In the genomic region with DNA sequence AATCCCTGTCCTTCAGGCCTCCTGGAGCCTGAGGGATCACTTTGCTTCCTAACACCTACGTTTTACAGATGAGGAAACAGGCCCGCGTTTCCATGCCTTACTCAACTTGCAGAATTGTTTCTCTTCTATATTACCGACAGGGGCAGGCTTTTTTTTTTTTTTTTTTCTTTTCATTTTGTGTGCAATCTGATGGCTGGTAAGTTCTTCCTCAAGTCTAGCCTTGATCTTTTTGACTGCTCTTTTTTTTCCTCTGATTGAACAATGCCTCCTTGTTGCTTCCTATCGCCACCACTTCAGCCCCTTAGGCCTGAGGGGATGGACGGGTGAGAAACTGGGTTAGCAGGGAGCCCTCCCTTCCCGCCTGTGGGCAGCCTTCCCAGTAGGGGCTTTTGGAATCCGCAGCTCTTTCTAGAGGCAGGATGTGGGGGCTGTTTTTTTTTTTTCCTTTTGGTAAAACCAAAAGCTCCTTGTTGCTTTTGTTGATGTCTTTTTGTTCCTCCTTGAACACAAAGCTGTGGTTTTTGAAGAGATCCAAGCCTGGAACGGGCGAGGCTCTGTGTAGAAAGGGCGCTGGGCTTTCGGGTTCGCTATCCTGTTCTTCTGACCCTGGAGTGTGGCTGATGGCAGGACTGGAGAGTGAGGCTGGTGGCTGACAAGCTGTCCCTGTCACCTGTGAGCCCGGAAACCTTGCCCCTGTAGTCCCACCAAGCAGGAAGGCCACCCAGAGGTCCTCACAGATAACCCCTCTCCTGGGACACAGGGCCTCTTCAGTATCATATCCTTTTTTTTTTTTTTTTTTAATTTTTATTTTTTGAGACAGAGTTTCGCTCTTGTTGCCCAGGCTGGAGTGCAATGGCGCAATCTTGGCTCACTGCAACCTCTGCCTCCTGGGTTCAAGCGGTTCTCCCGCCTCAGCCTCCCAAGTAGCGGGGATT, we compare ENCODE assay signal across 8 cellular contexts. TPM values are rescaled to one million over a fixed set of nuclear protein-coding genes. Genes with fewer than 3 reads are reported as not detected.
DNase-seq lines count a peak whose midpoint lies in the region; ATAC-seq, FAIRE-seq and TF ChIP-seq lines count a peak whose summit lies in the region.

No MANE protein-coding gene starts in this region.

- dilution Hi-C loops in keratinocyte (cut with MboI; ENCODE audit: extremely low pct_ligation_motif_present, low sequenced_read_pairs) = no loop called here

- peaks cover 50% of the 10 kb centered on the region for H3K4me1 ChIP-seq in keratinocyte (ENCODE audit: control insufficient read depth, extremely low read depth, insufficient read depth, low read length)
- peaks cover 0 to 100% (median 91%) of the 10 kb centered on the region in 4 donors for H3K4me1 ChIP-seq in tibial artery

- TF ChIP-seq CTCF in astrocyte of the spinal cord (IDR thresholded peaks at IDR 0.05; ENCODE audit: low read depth, low read length) = peak; percentile 13
- peak in 2 of 3 experiments; percentile 9 to 22 for TF ChIP-seq CTCF in keratinocyte (optimal IDR thresholded peaks at IDR 0.05 in 1 of 3, IDR thresholded peaks at IDR 0.05 in 1 of 3, conservative IDR thresholded peaks at IDR 0.05 in 1 of 3; ENCODE audit: extremely low read depth in 1 of 3, insufficient read depth in 2 of 3, low read length in 3 of 3)
- TF ChIP-seq CTCF in tibial artery (IDR thresholded peaks at IDR 0.05) = peak in 1 of 2 experiments; percentile 8

- H3K4me1 Mint-ChIP-seq in activated CD4-positive, alpha-beta T cell treated with anti-CD3 and anti-CD28 coated beads, Interleukin-2, amount 10 ng/mL, durations not matched to agents 24 days and 14 days = peaks cover 80% of the 10 kb centered on the region

- H3K4me2 ChIP-seq in keratinocyte (ENCODE audit: control insufficient read depth, extremely low read depth, insufficient read depth, low read depth, low read length) = peak overlapping the region; percentile 44

- peaks cover 52% of the 10 kb centered on the region for H3K36me3 Mint-ChIP-seq in activated CD4-positive, alpha-beta T cell treated with anti-CD3 and anti-CD28 coated beads, Interleukin-2, amount 10 ng/mL, durations not matched to agents 24 days and 14 days (ENCODE audit: low read depth)

- H3K27ac ChIP-seq in keratinocyte (ENCODE audit: control insufficient read depth, insufficient read depth, low read length) (peak overlapping the region; percentile 36), tibial artery (peak overlapping the region; percentile 63 to 92)

- FAIRE-seq in keratinocyte (lab: Jason Lieb, UNC) = no peak

- peaks cover 76% of the 10 kb centered on the region for H3K79me2 ChIP-seq in keratinocyte (ENCODE audit: control insufficient read depth, insufficient read depth, low read length)

- peak overlapping the region; percentile 81 for H3K4me3 Mint-ChIP-seq in activated CD4-positive, alpha-beta T cell treated with anti-CD3 and anti-CD28 coated beads, Interleukin-2, amount 10 ng/mL, durations not matched to agents 24 days and 14 days

- H4K20me1 ChIP-seq in keratinocyte (ENCODE audit: control insufficient read depth, extremely low read depth, insufficient read depth, low read length) = peaks cover 10% of the 10 kb centered on the region

- peak; percentile 76 for DNase-seq in activated CD4-positive, alpha-beta T cell treated with anti-CD3 and anti-CD28 coated beads, Interleukin-2, amount 10 ng/mL, durations not matched to agents 24 days and 14 days
- no peak for DNase-seq in activated CD4-positive, alpha-beta T cell treated with anti-CD3 and anti-CD28 coated beads for 48 hours
- peak; percentile 46 for DNase-seq in astrocyte of the spinal cord (ENCODE audit: low read depth, low spot score)
- no peak for DNase-seq in keratinocyte (ENCODE audit: low read depth, low spot score)
- no peak for DNase-seq in tibial artery
- no peak for DNase-seq in stimulated activated CD4-positive, alpha-beta T cell treated with anti-CD3 and anti-CD28 coated beads, Interleukin-15, amount 100 ng/mL, for 24 hours
- no peak for DNase-seq in stimulated activated CD4-positive, alpha-beta T cell treated with anti-CD3 and anti-CD28 coated beads, Interleukin-4, amount 100 ng/mL, for 4 hours

- peaks cover 5% of the 10 kb centered on the region for H3K9me1 ChIP-seq in keratinocyte (ENCODE audit: control insufficient read depth, extremely low read depth, insufficient read depth, low read length)

- no peak for ATAC-seq in GM21576 (IDR thresholded peaks at IDR 0.05; ENCODE audit: unreplicated experiment)

- H3K27ac Mint-ChIP-seq in activated CD4-positive, alpha-beta T cell treated with anti-CD3 and anti-CD28 coated beads, Interleukin-2, amount 10 ng/mL, durations not matched to agents 24 days and 14 days = peak overlapping the region; percentile 94

- no peaks in the 10 kb centered on the region for H3K27me3 ChIP-seq in keratinocyte (ENCODE audit: control insufficient read depth, extremely low read depth, insufficient read depth, low read length)
- H3K27me3 ChIP-seq in tibial artery = no peaks in the 10 kb centered on the region

- H3K9me3 Mint-ChIP-seq in activated CD4-positive, alpha-beta T cell treated with anti-CD3 and anti-CD28 coated beads, Interleukin-2, amount 10 ng/mL, durations not matched to agents 24 days and 14 days = no peaks in the 10 kb centered on the region

- H3K9ac ChIP-seq in keratinocyte (ENCODE audit: control insufficient read depth, extremely low read depth, insufficient read depth, low read length) = peak overlapping the region; percentile 32

- intact Hi-C loops in activated CD4-positive, alpha-beta T cell treated with anti-CD3 and anti-CD28 coated beads, Interleukin-2, amount 10 ng/mL, durations not matched to agents 24 days and 14 days (cut with micrococcal nuclease) = no loop called here
- intact Hi-C loops in tibial artery (cut with DNase I; ENCODE audit: low total_unique reads) = no loop called here

- no peaks in the 10 kb centered on the region for H3K9me3 ChIP-seq in keratinocyte (ENCODE audit: control insufficient read depth, low read depth, low read length)
- H3K9me3 ChIP-seq in tibial artery = no peaks in the 10 kb centered on the region

- in situ Hi-C loops in astrocyte of the spinal cord (cut with HindIII; ENCODE audit: low sequenced_read_pairs) = no loop called here

- H3K27me3 Mint-ChIP-seq in activated CD4-positive, alpha-beta T cell treated with anti-CD3 and anti-CD28 coated beads, Interleukin-2, amount 10 ng/mL, durations not matched to agents 24 days and 14 days = no peaks in the 10 kb centered on the region

- H3K36me3 ChIP-seq in keratinocyte (ENCODE audit: control insufficient read depth in 2 of 2, extremely low read depth in 1 of 2, insufficient read depth in 2 of 2, low read length in 2 of 2) = peaks cover 27 to 50% of the 10 kb centered on the region in 2 experiments
- H3K36me3 ChIP-seq in tibial artery = peaks cover 3 to 32% (median 13%) of the 10 kb centered on the region in 3 donors

- H2AFZ ChIP-seq in keratinocyte (ENCODE audit: control insufficient read depth, low read length) = no peak overlapping the region

- no peak overlapping the region for H3K4me3 ChIP-seq in astrocyte of the spinal cord (ENCODE audit: low read depth, low read length)
- H3K4me3 ChIP-seq in keratinocyte (ENCODE audit: control insufficient read depth in 2 of 3, extremely low read depth in 1 of 3, insufficient read depth in 2 of 3, low read depth in 1 of 3, low read length in 3 of 3) = no peak overlapping the region
- H3K4me3 ChIP-seq in tibial artery = peak overlapping the region in 1 of 2 donors; percentile 23

RNA-seq across cellular contexts. Expression of a gene that starts 14.0 kb away (rescaled TPM):
- 130 and 131 TPM in 2 replicates for total RNA-seq in activated CD4-positive, alpha-beta T cell treated with anti-CD3 and anti-CD28 coated beads, Interleukin-2, amount 10 ng/mL, durations not matched to agents 24 days and 14 days
- polyA plus RNA-seq in keratinocyte = 72.5 to 117 TPM (median 88.1 TPM) in 3 replicates
- 60.3 TPM for polyA plus RNA-seq in keratinocyte (2011; ENCODE audit: low read depth)
- polyA plus RNA-seq in keratinocyte (2011; cell fraction: cytosol; rRNA removed) = 84.7 and 110 TPM in 2 replicates
- 103 and 116 TPM in 2 replicates for polyA plus RNA-seq in keratinocyte (2011; cell fraction: nucleus; rRNA removed)
- 51.4 and 174 TPM in 2 replicates for polyA plus RNA-seq in keratinocyte (2012; ENCODE audit: low replicate concordance)
- 134 to 233 TPM (median 138 TPM) in 3 replicates for polyA minus RNA-seq in keratinocyte
- 335 TPM for polyA minus RNA-seq in keratinocyte (2011; cell fraction: cytosol; rRNA and poly(A)+ RNA removed)
- 76.9 and 90.5 TPM in 2 replicates for polyA minus RNA-seq in keratinocyte (2011; cell fraction: nucleus; rRNA and poly(A)+ RNA removed)

RNA-seq across cellular contexts. Expression of a gene that starts 30.3 kb away (rescaled TPM):
- 1,994 and 2,005 TPM in 2 replicates for total RNA-seq in activated CD4-positive, alpha-beta T cell treated with anti-CD3 and anti-CD28 coated beads, Interleukin-2, amount 10 ng/mL, durations not matched to agents 24 days and 14 days
- 2,125 to 2,966 TPM (median 2,468 TPM) in 3 replicates for polyA plus RNA-seq in keratinocyte
- 7,440 TPM for polyA plus RNA-seq in keratinocyte (2011; ENCODE audit: low read depth)
- polyA plus RNA-seq in keratinocyte (2011; cell fraction: cytosol; rRNA removed) = 2,699 and 3,057 TPM in 2 replicates
- 628 and 824 TPM in 2 replicates for polyA plus RNA-seq in keratinocyte (2011; cell fraction: nucleus; rRNA removed)
- polyA plus RNA-seq in keratinocyte (2012; ENCODE audit: low replicate concordance) = 2,108 and 3,125 TPM in 2 replicates
- polyA minus RNA-seq in keratinocyte = 114 to 670 TPM (median 442 TPM) in 3 replicates
- polyA minus RNA-seq in keratinocyte (2011; cell fraction: cytosol; rRNA and poly(A)+ RNA removed) = 311 TPM
- 76.0 and 133 TPM in 2 replicates for polyA minus RNA-seq in keratinocyte (2011; cell fraction: nucleus; rRNA and poly(A)+ RNA removed)

RNA-seq across cellular contexts. Expression of a gene that starts 58.7 kb away (rescaled TPM):
- total RNA-seq in activated CD4-positive, alpha-beta T cell treated with anti-CD3 and anti-CD28 coated beads, Interleukin-2, amount 10 ng/mL, durations not matched to agents 24 days and 14 days = 32.1 and 32.4 TPM in 2 replicates
- 12.7 to 15.3 TPM (median 14.9 TPM) in 3 replicates for polyA plus RNA-seq in keratinocyte
- 53.7 TPM for polyA plus RNA-seq in keratinocyte (2011; ENCODE audit: low read depth)
- polyA plus RNA-seq in keratinocyte (2011; cell fraction: cytosol; rRNA removed) = 8.1 and 10.5 TPM in 2 replicates
- 40.1 and 44.1 TPM in 2 replicates for polyA plus RNA-seq in keratinocyte (2011; cell fraction: nucleus; rRNA removed)
- 11.6 and 36.1 TPM in 2 replicates for polyA plus RNA-seq in keratinocyte (2012; ENCODE audit: low replicate concordance)
- 5.4 to 8.3 TPM (median 7.5 TPM) in 3 replicates for polyA minus RNA-seq in keratinocyte
- 5.9 TPM for polyA minus RNA-seq in keratinocyte (2011; cell fraction: cytosol; rRNA and poly(A)+ RNA removed)
- 6.0 and 11.3 TPM in 2 replicates for polyA minus RNA-seq in keratinocyte (2011; cell fraction: nucleus; rRNA and poly(A)+ RNA removed)

Comparison
In these comparisons a context has a peak if more than half of its experiments do, and no peak if none do; other contexts are left out.
1. DNase-seq: peak in activated CD4-positive, alpha-beta T cell treated with anti-CD3 and anti-CD28 coated beads, Interleukin-2, amount 10 ng/mL, durations not matched to agents 24 days and 14 days (single experiment) and astrocyte of the spinal cord (single experiment); none in activated CD4-positive, alpha-beta T cell treated with anti-CD3 and anti-CD28 coated beads for 48 hours (single experiment), keratinocyte (single experiment), tibial artery (0 of 2), stimulated activated CD4-positive, alpha-beta T cell treated with anti-CD3 and anti-CD28 coated beads, Interleukin-15, amount 100 ng/mL, for 24 hours (single experiment) and stimulated activated CD4-positive, alpha-beta T cell treated with anti-CD3 and anti-CD28 coated beads, Interleukin-4, amount 100 ng/mL, for 4 hours (0 of 2).